Comparison of ENCODE assay signal across 25 cellular contexts in genomic region chr9:2341956-2342355, GRCh38.
"Had no signal": no experiment of that assay in that cellular context is flagged by ENCODE, and none has a peak within 500 bp of the region (broad histone marks: within the 10 kb centered on the region; RNA-seq: fewer than 3 reads in every experiment).

No MANE protein-coding gene starts in this region.

- H3K4me3 ChIP-seq: coronary artery, dorsolateral prefrontal cortex, gastroesophageal sphincter, heart left ventricle, hepatocyte, left lung, lower lobe of right lung, mucosa of descending colon had no signal

- H3K9me3 ChIP-seq: lower lobe of right lung had no signal

- H3K36me3 ChIP-seq: gastroesophageal sphincter, heart left ventricle, left lung, lower lobe of right lung had no signal

- H3K4me1 ChIP-seq: left lung, lower lobe of right lung had no signal

- ATAC-seq: esophagus mucosa, foreskin keratinocyte, gastroesophageal sphincter, heart left ventricle, left cardiac atrium, left lung, left ventricle myocardium superior, lower lobe of right lung, mucosa of descending colon had no signal

- H3K27ac ChIP-seq: coronary artery, dorsolateral prefrontal cortex, epithelial cell of prostate, foreskin keratinocyte, gastroesophageal sphincter, heart left ventricle, hepatocyte, left lung, lower lobe of right lung had no signal

- H3K4me2 ChIP-seq: hepatocyte had no signal

- H3K79me2 ChIP-seq: hepatocyte had no signal

- H2AFZ ChIP-seq: hepatocyte had no signal

- H3K27me3 ChIP-seq: dorsolateral prefrontal cortex, foreskin keratinocyte, gastroesophageal sphincter, heart left ventricle, hepatocyte, left lung had no signal

- DNase-seq: dermis blood vessel endothelial cell; dorsolateral prefrontal cortex; effector CD4-positive, alpha-beta T cell; effector memory CD4-positive, alpha-beta T cell; erythroblast; foreskin keratinocyte; heart left ventricle; hypothalamus; immature natural killer cell; islet precursor cell; left cardiac atrium; left lung; left ventricle myocardium superior; lower lobe of right lung; mesenchymal stem cell; mucosa of descending colon; naive B cell had no signal

- FAIRE-seq: colon, endothelial cell of umbilical vein, frontal cortex had no signal
